ENCODE assay signal across 1 cellular context in genomic region chr2:650343-651310, GRCh38.
TF ChIP-seq lines count a peak whose summit lies in the region.

No MANE protein-coding gene starts in this region.

TF ChIP-seq in HepG2, 621 proteins besides CTCF, POLR2A, EP300 and RAD21:
- TF ChIP-seq SRF (IDR thresholded peaks at IDR 0.05; ENCODE audit: low read depth, low read length) (no peak), DNMT3B (CRISPR knock-in tag; conservative IDR thresholded peaks at IDR 0.05) (no peak), ZFP82 (CRISPR knock-in tag; IDR thresholded peaks at IDR 0.05; ENCODE audit: borderline replicate concordance) (no peak), ZNF564 (CRISPR knock-in tag; IDR thresholded peaks at IDR 0.05) (no peak), FOXJ3 (CRISPR knock-in tag; IDR thresholded peaks at IDR 0.05; ENCODE audit: borderline replicate concordance) (no peak)
TF ChIP-seq in HepG2: peak in this region for 0.
